In the genomic region with DNA sequence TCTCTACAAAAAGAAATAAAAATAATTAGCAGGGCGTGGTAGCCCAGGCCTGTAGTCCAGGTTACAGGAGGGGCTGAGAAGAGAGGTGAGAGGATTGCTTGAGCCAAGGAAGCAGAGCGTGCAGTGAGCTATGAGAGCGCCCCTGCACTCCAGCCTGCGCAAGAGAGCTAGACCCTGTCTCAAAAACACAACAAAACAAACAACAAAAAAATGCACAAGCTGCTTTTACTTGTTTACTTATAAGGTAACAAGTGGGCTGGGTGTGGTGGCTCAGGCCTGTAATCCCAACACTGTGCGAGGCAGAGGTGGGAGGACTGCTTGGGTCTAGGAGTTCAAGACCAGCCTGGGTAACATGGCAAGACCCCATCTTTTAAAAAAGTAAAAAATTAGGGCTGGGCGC, we compare ENCODE assay signal across 8 cellular contexts. TPM values are rescaled to one million over a fixed set of nuclear protein-coding genes. Genes with fewer than 3 reads are reported as not detected.
DNase-seq lines count a peak whose midpoint lies in the region; ATAC-seq, FAIRE-seq and TF ChIP-seq lines count a peak whose summit lies in the region.

No MANE protein-coding gene starts in this region.

- H3K4me3 ChIP-seq in A549, result no peak overlapping the region
- H3K4me3 ChIP-seq in HFF-Myc (replicated peaks; ENCODE audit: low read depth, low read length), result peak overlapping the region; percentile 69; the same call in 1 of the 2 replicates
- peak overlapping the region in 1 of 2 donors; percentile 92 for H3K4me3 ChIP-seq in ascending aorta
- peak overlapping the region in 1 of 2 donors; percentile 35 for H3K4me3 ChIP-seq in muscle layer of duodenum (ENCODE audit: low read depth in 1 of 2, low read length in 2 of 2)

- DNase-seq in A549 (ENCODE audit: low read depth in 1 of 2, low spot score in 1 of 2) (no peak), HFF-Myc (ENCODE audit: extremely low read depth, low read depth) (no peak), ascending aorta (ENCODE audit: low spot score in 2 of 2) (no peak), hippocampal formation (lab: John Stamatoyannopoulos, UW) (no peak), kidney tubule cell (ENCODE audit: low spot score) (no peak), erythroblast (lab: John Stamatoyannopoulos, UW) (no peak)
- DNase-seq in stimulated activated CD4-positive, alpha-beta T cell treated with anti-CD3 and anti-CD28 coated beads, Interleukin-2, amount 100 ng/mL, for 24 hours, result no peak

- TF ChIP-seq CTCF in A549 (IDR thresholded peaks at IDR 0.05), result no peak
- TF ChIP-seq CTCF in HFF-Myc (IDR thresholded peaks at IDR 0.05; ENCODE audit: low read depth, low read length, missing control alignments), result no peak
- no peak for TF ChIP-seq CTCF in ascending aorta (IDR thresholded peaks at IDR 0.05)

- H3K27me3 ChIP-seq in ascending aorta (no peaks in the 10 kb centered on the region), muscle layer of duodenum (ENCODE audit: low read depth, low read length) (no peaks in the 10 kb centered on the region)

- CTCF ChIA-PET in A549 (lab: Yijun Ruan, JAX), result interaction anchor here (0.9 to 2.0 kb wide), 3 partner anchors 10 to 66 kb away, joined by 3 to 5 read pairs (median 3); no protein-coding TSS in a partner anchor

- TF ChIP-seq POLR2A in A549 (IDR thresholded peaks at IDR 0.05; ENCODE audit: low read length), result no peak
- no peak for TF ChIP-seq POLR2A in erythroblast (IDR thresholded peaks at IDR 0.05; ENCODE audit: low read length)

- intact Hi-C loops in ascending aorta (cut with DNase I), result loop anchor here (10.0 kb wide), 1 partner anchor 294 kb away; a partner anchor contains a TSS

- H3K9me3 ChIP-seq in A549 (no peaks in the 10 kb centered on the region), ascending aorta (no peaks in the 10 kb centered on the region), muscle layer of duodenum (ENCODE audit: control insufficient read depth in 1 of 2, low read length in 2 of 2) (no peaks in the 10 kb centered on the region)

- no peaks in the 10 kb centered on the region for H3K36me3 ChIP-seq in ascending aorta
- no peaks in the 10 kb centered on the region for H3K36me3 ChIP-seq in muscle layer of duodenum (ENCODE audit: control insufficient read depth in 1 of 2, insufficient read depth in 2 of 2, low read length in 2 of 2)

- no peak for FAIRE-seq in A549 (lab: Jason Lieb, UNC)

- peak overlapping the region; percentile 91 for H3K4me2 ChIP-seq in A549

- TF ChIP-seq EP300 in A549 (IDR thresholded peaks at IDR 0.05), result no peak

- WGBS in A549 (ENCODE audit: missing lambda C conversion rate), result 92% methylated on average over 6 of the region's 6 CpGs

- H3K4me1 ChIP-seq in A549 (peaks cover 18% of the 10 kb centered on the region), ascending aorta (peaks cover 0 to 5% of the 10 kb centered on the region in 2 donors), muscle layer of duodenum (ENCODE audit: control insufficient read depth in 1 of 2, insufficient read depth in 2 of 2, low read length in 2 of 2) (peaks cover 4 to 9% of the 10 kb centered on the region in 2 donors)

- H3K27ac ChIP-seq in A549, result peak overlapping the region in 1 of 2 experiments; percentile 97; a peak in 2 of 6 replicates
- H3K27ac ChIP-seq in ascending aorta, result peak overlapping the region; percentile 87 to 91
- H3K27ac ChIP-seq in muscle layer of duodenum (ENCODE audit: low read length), result peak overlapping the region; percentile 53

- no peak for TF ChIP-seq RAD21 in A549 (conservative IDR thresholded peaks at IDR 0.05 in 1 of 2, IDR thresholded peaks at IDR 0.05 in 1 of 2)

- POLR2A ChIA-PET in A549 (lab: Yijun Ruan, JAX), result no interaction called here

- no peak for ATAC-seq in A549

TF ChIP-seq in A549, 52 proteins besides CTCF, POLR2A, EP300 and RAD21:
- TF ChIP-seq FOSL2 (IDR thresholded peaks at IDR 0.05), result no peak
- TF ChIP-seq FOSL2 (CRISPR knock-in tag; IDR thresholded peaks at IDR 0.05), result no peak
- no peak for TF ChIP-seq RFX5 (IDR thresholded peaks at IDR 0.05)
- no peak for TF ChIP-seq CHD2 (IDR thresholded peaks at IDR 0.05; ENCODE audit: low read length, partially characterized antibody)

RNA-seq across cellular contexts. Expression of a gene that starts 1.7 kb away (rescaled TPM):
- polyA plus RNA-seq in A549 (2011; rRNA removed) (36.0 and 38.5 TPM in 2 replicates), A549 (2017; fragmentation: RNase III; extraction: RNeasy Plus Mini Kit Qiagen cat#74134 plus additional on column Dnase treatment) (45.9 to 54.3 TPM (median 46.2 TPM) in 3 replicates)
- 27.3 and 34.2 TPM in 2 replicates for polyA plus RNA-seq in A549 (2012; cell fraction: cytosol; rRNA removed)
- 72.4 and 88.1 TPM in 2 replicates for polyA plus RNA-seq in A549 (2012; cell fraction: nucleus; rRNA removed)
- 32.0 and 37.1 TPM in 2 replicates for polyA minus RNA-seq in A549 (2011; rRNA and poly(A)+ RNA removed)
- total RNA-seq in ascending aorta, result 46.5 TPM
